ENCODE assay signal across 8 cellular contexts in the genomic region with DNA sequence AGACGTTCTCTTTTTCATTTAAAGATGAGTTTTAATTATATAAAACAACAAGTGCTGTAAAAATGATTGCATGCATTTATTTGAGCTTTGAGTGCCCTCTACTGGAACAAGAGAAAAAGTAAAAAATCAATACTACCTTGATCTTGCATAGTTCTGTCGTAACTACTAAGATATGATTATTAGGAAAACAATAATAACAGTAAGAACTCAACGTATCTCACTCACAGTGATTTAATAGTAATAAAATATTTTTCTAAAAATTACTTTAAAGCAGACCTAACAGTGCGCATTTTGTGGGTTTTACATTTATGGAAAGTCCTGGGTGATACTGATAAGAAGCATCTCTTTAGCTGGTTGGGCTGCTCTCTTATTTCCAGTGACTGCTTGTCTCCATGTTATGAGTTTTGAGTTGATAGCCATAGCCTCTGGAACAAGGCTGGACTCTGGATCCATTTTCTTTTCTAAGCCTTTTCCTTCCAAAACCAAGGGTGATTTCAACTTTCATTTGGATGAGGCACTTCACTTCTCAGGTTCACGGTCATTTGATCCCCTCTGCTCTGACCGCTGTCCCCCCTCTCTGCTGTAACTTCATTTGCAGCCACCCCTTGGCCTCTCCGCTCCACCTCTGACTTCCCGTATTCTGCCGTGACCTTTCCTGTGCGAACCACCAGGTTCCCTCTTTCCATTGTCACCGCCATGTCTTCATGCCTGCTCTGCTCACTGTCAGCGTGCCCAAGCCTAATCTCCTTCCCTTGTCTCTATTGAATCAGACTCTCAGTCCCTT. TPM values are rescaled to one million over a fixed set of nuclear protein-coding genes. Genes with fewer than 3 reads are reported as not detected.
DNase-seq lines count a peak whose midpoint lies in the region; ATAC-seq and TF ChIP-seq lines count a peak whose summit lies in the region.

No MANE protein-coding gene starts in this region.

- intact Hi-C loops in PC-9 (cut with micrococcal nuclease; ENCODE audit: unreplicated experiment) = loop anchor here (1.0 kb wide), 3 partner anchors 687 to 1500 kb away; no protein-coding TSS in a partner anchor

- H2AFZ ChIP-seq in GM23248 = no peak overlapping the region; the same call in 1 of the 2 replicates
- no peak overlapping the region for H2AFZ ChIP-seq in PC-9

- H3K4me2 ChIP-seq in DOHH2 (ENCODE audit: low read length) (no peak overlapping the region), GM23248 (ENCODE audit: unreplicated experiment) (no peak overlapping the region), PC-9 (no peak overlapping the region)

- DNase-seq in GM23248 (peak; percentile 40), PC-9 (no peak), glutamatergic neuron (no peak), SKM-1 treated with dmso at 0.1 percent for 144 hours (lab: John Stamatoyannopoulos, UW; ENCODE audit: unreplicated experiment) (no peak), COLO829 (ENCODE audit: low spot score) (no peak), HUDEP-2 (lab: John Stamatoyannopoulos, UW; ENCODE audit: unreplicated experiment in 76 of 76) (no peak)

- H3K4me3 Mint-ChIP-seq in glutamatergic neuron (ENCODE audit: unreplicated experiment) = no peak overlapping the region

- WGBS in GM23248 (ENCODE audit: low coverage in 1 of 2, low lambda C conversion rate in 2 of 2, missing lambda C conversion rate in 2 of 2), 2 experiments = 71 to 72% methylated on average over 12 of the region's 12 CpGs

- H3K79me2 ChIP-seq in DOHH2 (ENCODE audit: control insufficient read depth, low read length) (no peaks in the 10 kb centered on the region), GM23248 (ENCODE audit: insufficient read depth) (no peaks in the 10 kb centered on the region), PC-9 (ENCODE audit: low read depth) (no peaks in the 10 kb centered on the region)

- H3K9me3 Mint-ChIP-seq in glutamatergic neuron (ENCODE audit: unreplicated experiment) = no peaks in the 10 kb centered on the region

- H3K9me3 ChIP-seq in DOHH2 (ENCODE audit: control insufficient read depth, insufficient read depth, low read length) (no peaks in the 10 kb centered on the region), GM23248 (ENCODE audit: low read depth) (no peaks in the 10 kb centered on the region), PC-9 (ENCODE audit: insufficient read depth, low read depth) (no peaks in the 10 kb centered on the region; the same call in 1 of the 2 replicates)

- no peak overlapping the region for H3K9ac ChIP-seq in GM23248

- POLR2A ChIA-PET in PC-9 (lab: Charles Lee; ENCODE audit: unreplicated experiment) = no interaction called here

- H3K36me3 Mint-ChIP-seq in glutamatergic neuron (ENCODE audit: unreplicated experiment) = no peaks in the 10 kb centered on the region

- TF ChIP-seq CTCF in DOHH2 (IDR thresholded peaks at IDR 0.05; ENCODE audit: low read depth, low read length, poor library complexity, severe bottlenecking) (peak; percentile 61), PC-9 (conservative IDR thresholded peaks at IDR 0.05) (peak; percentile 93), glutamatergic neuron (IDR thresholded peaks at IDR 0.05; ENCODE audit: partially characterized antibody, unreplicated experiment) (peak; percentile 73)

- no peaks in the 10 kb centered on the region for H4K20me1 ChIP-seq in DOHH2 (ENCODE audit: control insufficient read depth, insufficient read depth, low read depth, low read length)
- no peaks in the 10 kb centered on the region for H4K20me1 ChIP-seq in GM23248 (ENCODE audit: insufficient read depth)
- H4K20me1 ChIP-seq in PC-9 (ENCODE audit: insufficient read depth) = no peaks in the 10 kb centered on the region

- peaks cover 5% of the 10 kb centered on the region; the same call in 1 of the 2 replicates for H3K27me3 ChIP-seq in DOHH2 (ENCODE audit: control insufficient read depth, low read length)
- H3K27me3 ChIP-seq in GM23248 (replicated peaks; ENCODE audit: insufficient read depth) = no peaks in the 10 kb centered on the region
- no peaks in the 10 kb centered on the region for H3K27me3 ChIP-seq in PC-9 (ENCODE audit: insufficient read depth, low read depth)

- H3K27ac ChIP-seq in DOHH2 (ENCODE audit: low read depth, low read length) (no peak overlapping the region), GM23248 (no peak overlapping the region), PC-9 (no peak overlapping the region)

- no peaks in the 10 kb centered on the region for H3K4me1 Mint-ChIP-seq in glutamatergic neuron (ENCODE audit: low read depth, unreplicated experiment)

- H3F3A ChIP-seq in DOHH2 (ENCODE audit: control insufficient read depth, insufficient read depth) (no peaks in the 10 kb centered on the region), GM23248 (ENCODE audit: insufficient read depth) (peaks cover 8% of the 10 kb centered on the region; the same call in 1 of the 2 replicates), PC-9 (ENCODE audit: insufficient read depth, low read depth) (no peaks in the 10 kb centered on the region)

- no peaks in the 10 kb centered on the region for H3K27me3 Mint-ChIP-seq in glutamatergic neuron (ENCODE audit: unreplicated experiment)

- in situ Hi-C loops in GM23248 (cut with MboI) = no loop called here

- no peaks in the 10 kb centered on the region for H3K36me3 ChIP-seq in DOHH2 (ENCODE audit: control insufficient read depth, low read length)
- H3K36me3 ChIP-seq in GM23248 (ENCODE audit: low read depth) = no peaks in the 10 kb centered on the region
- no peaks in the 10 kb centered on the region for H3K36me3 ChIP-seq in PC-9 (ENCODE audit: low read depth)

- CTCF ChIA-PET in PC-9 (lab: Charles Lee) = no interaction called here

- H3K27ac Mint-ChIP-seq in glutamatergic neuron (ENCODE audit: unreplicated experiment) = no peak overlapping the region

- no peaks in the 10 kb centered on the region for H3K9me2 ChIP-seq in DOHH2 (replicated peaks; ENCODE audit: control insufficient read depth, low read length)
- no peaks in the 10 kb centered on the region for H3K9me2 ChIP-seq in GM23248 (ENCODE audit: insufficient read depth)
- no peaks in the 10 kb centered on the region for H3K9me2 ChIP-seq in PC-9 (ENCODE audit: insufficient read depth)

- H3K4me1 ChIP-seq in DOHH2 (ENCODE audit: control insufficient read depth, low read length) (no peaks in the 10 kb centered on the region), GM23248 (ENCODE audit: insufficient read depth) (no peaks in the 10 kb centered on the region), PC-9 (replicated peaks; ENCODE audit: insufficient read depth) (no peaks in the 10 kb centered on the region)

- H3K4me3 ChIP-seq in DOHH2 (ENCODE audit: low read length) (no peak overlapping the region), GM23248 (no peak overlapping the region), PC-9 (no peak overlapping the region)

- no peak for ATAC-seq in HG03520 (IDR thresholded peaks at IDR 0.05; ENCODE audit: unreplicated experiment)

- BruUV-seq in PC-9 (replicated peaks; lab: Mats Ljungman, UMichigan) = no TSS peak

RNA-seq across cellular contexts. Expression of gene INHBA, which starts 29.6 kb away (rescaled TPM):
- total RNA-seq in GM23248 (2014; rRNA removed; shearing (Covaris generic)) = 5.2 and 5.5 TPM in 2 replicates
- 7.9 and 8.8 TPM in 2 replicates for polyA plus RNA-seq in GM23248 (2016; fragmentation: Nextera tagmentation; extraction: Ambion mirVana)
- total RNA-seq in PC-9 (2021) (17.3 and 17.6 TPM in 2 replicates), glutamatergic neuron (ENCODE audit: unreplicated experiment) (not detected)
